In genomic region chr22:27175444-27175843, GRCh38 we compare ENCODE assay signal across 1 cellular context.
TF ChIP-seq lines count a peak whose summit lies in the region.

No MANE protein-coding gene starts in this region.

TF ChIP-seq in GM23338, 12 proteins besides CTCF, POLR2A, EP300 and RAD21 (continued from another document):
- no peak for TF ChIP-seq REST (IDR thresholded peaks at IDR 0.05; ENCODE audit: unreplicated experiment)
- TF ChIP-seq, protein P1, sequence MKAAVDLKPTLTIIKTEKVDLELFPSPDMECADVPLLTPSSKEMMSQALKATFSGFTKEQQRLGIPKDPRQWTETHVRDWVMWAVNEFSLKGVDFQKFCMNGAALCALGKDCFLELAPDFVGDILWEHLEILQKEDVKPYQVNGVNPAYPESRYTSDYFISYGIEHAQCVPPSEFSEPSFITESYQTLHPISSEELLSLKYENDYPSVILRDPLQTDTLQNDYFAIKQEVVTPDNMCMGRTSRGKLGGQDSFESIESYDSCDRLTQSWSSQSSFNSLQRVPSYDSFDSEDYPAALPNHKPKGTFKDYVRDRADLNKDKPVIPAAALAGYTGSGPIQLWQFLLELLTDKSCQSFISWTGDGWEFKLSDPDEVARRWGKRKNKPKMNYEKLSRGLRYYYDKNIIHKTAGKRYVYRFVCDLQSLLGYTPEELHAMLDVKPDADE (IDR thresholded peaks at IDR 0.05), result no peak
- no peak for TF ChIP-seq CREB1 (CRISPR knock-in tag; IDR thresholded peaks at IDR 0.05; ENCODE audit: low read depth)
- no peak for TF ChIP-seq EZH2 (IDR thresholded peaks at IDR 0.05; ENCODE audit: low read depth, unreplicated experiment)
TF ChIP-seq in GM23338: peak in this region for 0.
